Comparison of ENCODE assay signal across 17 cellular contexts in genomic region chr6:38687549-38687948, GRCh38. TPM values are rescaled to one million over a fixed set of nuclear protein-coding genes. Genes with fewer than 3 reads are reported as not detected.
DNase-seq lines count a peak whose midpoint lies in the region; ATAC-seq and TF ChIP-seq lines count a peak whose summit lies in the region.
"Had no signal": no experiment of that assay in that cellular context is flagged by ENCODE, and none has a peak within 500 bp of the region (broad histone marks: within the 10 kb centered on the region; RNA-seq: fewer than 3 reads in every experiment).

No MANE protein-coding gene starts in this region.

- no peak overlapping the region for H2AFZ ChIP-seq in Karpas-422 (ENCODE audit: low read length)

- DNase-seq in CD4-positive, CD25-positive, alpha-beta regulatory T cell, result no peak
- DNase-seq in Karpas-422 (no peak), chondrocyte (ENCODE audit: low spot score) (no peak), superior temporal gyrus (ENCODE audit: extremely low spot score) (peak; percentile 11), anterior cingulate cortex (lab: John Stamatoyannopoulos, UW) (no peak), AML-193 (lab: John Stamatoyannopoulos, UW) (no peak), NCI-H82 (lab: John Stamatoyannopoulos, UW) (no peak)
- DNase-seq: ACHN; BE2C; Caco-2; CD8-positive, alpha-beta memory T cell; DMS53; GF-D8; Kasumi-1 had no signal

- H3K79me2 ChIP-seq in Karpas-422 (ENCODE audit: low read length), result peaks cover 80% of the 10 kb centered on the region

- H3K9me3 Mint-ChIP-seq in CD4-positive, CD25-positive, alpha-beta regulatory T cell, result no peaks in the 10 kb centered on the region
- H3K9me3 Mint-ChIP-seq in chondrocyte (ENCODE audit: low read depth), result no peaks in the 10 kb centered on the region
- H3K9me3 Mint-ChIP-seq: CD8-positive, alpha-beta memory T cell had no signal

- no peak overlapping the region for H3K9ac ChIP-seq in Karpas-422 (ENCODE audit: low read length)

- no peaks in the 10 kb centered on the region for H3K27me3 Mint-ChIP-seq in CD4-positive, CD25-positive, alpha-beta regulatory T cell
- H3K27me3 Mint-ChIP-seq in chondrocyte (ENCODE audit: low read depth), result no peaks in the 10 kb centered on the region
- H3K27me3 Mint-ChIP-seq: CD8-positive, alpha-beta memory T cell had no signal

- H3K4me1 Mint-ChIP-seq in CD4-positive, CD25-positive, alpha-beta regulatory T cell, result peaks cover 0 to 35% (median 15%) of the 10 kb centered on the region in 4 donors
- H3K4me1 Mint-ChIP-seq in chondrocyte (ENCODE audit: low read depth), result peaks cover 14% of the 10 kb centered on the region

- H3K4me2 ChIP-seq in Karpas-422 (ENCODE audit: low read depth, low read length, poor library complexity, severe bottlenecking), result peak overlapping the region; percentile 72

- H3K4me3 ChIP-seq in CD4-positive, CD25-positive, alpha-beta regulatory T cell (ENCODE audit: low read depth, low read length), result no peak overlapping the region
- no peak overlapping the region for H3K4me3 ChIP-seq in Karpas-422 (ENCODE audit: low read length)

- no peaks in the 10 kb centered on the region for H3K27me3 ChIP-seq in CD4-positive, CD25-positive, alpha-beta regulatory T cell (ENCODE audit: control insufficient read depth, insufficient read depth, low read length)
- H3K27me3 ChIP-seq in Karpas-422 (ENCODE audit: low read length), result no peaks in the 10 kb centered on the region
- H3K27me3 ChIP-seq: BE2C had no signal

- H3K4me1 ChIP-seq in CD4-positive, CD25-positive, alpha-beta regulatory T cell (ENCODE audit: control insufficient read depth, insufficient read depth, low read length, poor library complexity, severe bottlenecking), result no peaks in the 10 kb centered on the region
- H3K4me1 ChIP-seq in Karpas-422 (ENCODE audit: low read length), result peaks cover 67% of the 10 kb centered on the region
- H3K4me1 ChIP-seq: BE2C, Caco-2 had no signal

- H3K9me2 ChIP-seq in Karpas-422 (replicated peaks; ENCODE audit: insufficient read depth, low read length), result no peaks in the 10 kb centered on the region

- no peaks in the 10 kb centered on the region for H3K9me3 ChIP-seq in CD4-positive, CD25-positive, alpha-beta regulatory T cell (ENCODE audit: control insufficient read depth in 2 of 2, low read length in 2 of 2)
- H3K9me3 ChIP-seq in Karpas-422 (ENCODE audit: low read length), result no peaks in the 10 kb centered on the region
- H3K9me3 ChIP-seq: BE2C, Caco-2 had no signal

- ATAC-seq in CD4-positive, CD25-positive, alpha-beta regulatory T cell (ENCODE audit: low read depth in 2 of 2), result no peak
- ATAC-seq in HG02852 (IDR thresholded peaks at IDR 0.05; ENCODE audit: unreplicated experiment), result no peak

- H3K27ac ChIP-seq in CD4-positive, CD25-positive, alpha-beta regulatory T cell (ENCODE audit: insufficient read depth, low read length, poor library complexity, severe bottlenecking), result no peak overlapping the region
- peak overlapping the region; percentile 94 for H3K27ac ChIP-seq in Karpas-422 (ENCODE audit: low read length)
- H3K27ac ChIP-seq: C4-2B had no signal

- peaks cover 9% of the 10 kb centered on the region for H4K20me1 ChIP-seq in Karpas-422 (ENCODE audit: insufficient read depth, low read depth, low read length)

- H3K36me3 ChIP-seq in CD4-positive, CD25-positive, alpha-beta regulatory T cell (ENCODE audit: control insufficient read depth, insufficient read depth, low read length), result peaks cover 20% of the 10 kb centered on the region
- H3K36me3 ChIP-seq in Karpas-422 (ENCODE audit: insufficient read depth, low read length), result peaks cover 12% of the 10 kb centered on the region; the same call in 1 of the 2 replicates

- TF ChIP-seq CTCF in chondrocyte (IDR thresholded peaks at IDR 0.05), result no peak

- H3K27ac Mint-ChIP-seq in CD4-positive, CD25-positive, alpha-beta regulatory T cell, result peak overlapping the region in 2 of 3 donors; percentile 62 to 81
- H3K27ac Mint-ChIP-seq in chondrocyte (ENCODE audit: unreplicated experiment), result peak overlapping the region; percentile 10

- H3K36me3 Mint-ChIP-seq in CD4-positive, CD25-positive, alpha-beta regulatory T cell, result peaks cover 13% of the 10 kb centered on the region
- peaks cover 9% of the 10 kb centered on the region for H3K36me3 Mint-ChIP-seq in chondrocyte (ENCODE audit: low read depth)

- H3K4me3 Mint-ChIP-seq in CD4-positive, CD25-positive, alpha-beta regulatory T cell, result no peak overlapping the region
- no peak overlapping the region for H3K4me3 Mint-ChIP-seq in chondrocyte (ENCODE audit: unreplicated experiment)
- H3K4me3 Mint-ChIP-seq: CD8-positive, alpha-beta memory T cell had no signal

RNA-seq across cellular contexts. Expression of gene GLO1, which starts 15.4 kb away (rescaled TPM):
- 22.1 TPM for total RNA-seq in CD4-positive, CD25-positive, alpha-beta regulatory T cell
- polyA plus RNA-seq in CD4-positive, CD25-positive, alpha-beta regulatory T cell, result 100 to 1,000 TPM in 1 of 4 donors, 10 to 100 TPM in 3; 79.1 to 100 (median 89.2) TPM
- 93.7 and 199 TPM in 2 replicates for total RNA-seq in Karpas-422 (2014; rRNA removed; shearing (Covaris generic); ENCODE audit: low replicate concordance)
- total RNA-seq in chondrocyte, result 71.0 to 77.7 TPM (median 76.1 TPM) in 3 replicates

RNA-seq across cellular contexts. Expression of gene DNAH8, which starts 27.6 kb away (rescaled TPM):
- total RNA-seq in CD4-positive, CD25-positive, alpha-beta regulatory T cell, result 0.05 TPM
- polyA plus RNA-seq in CD4-positive, CD25-positive, alpha-beta regulatory T cell, result 1 to 10 TPM in 1 of 4 donors, under 1 TPM in 3; 0.39 to 1.2 (median 0.63) TPM
- total RNA-seq in Karpas-422 (2014; rRNA removed; shearing (Covaris generic); ENCODE audit: low replicate concordance), result not detected in 2 replicates
- 0.05 to 0.24 TPM (median 0.15 TPM) in 3 replicates for total RNA-seq in chondrocyte
- total RNA-seq: Caco-2, H4 had no signal
- polyA plus RNA-seq: CD8-positive, alpha-beta memory T cell had no signal

RNA-seq across cellular contexts. Expression of gene BTBD9, which starts 47.8 kb away (rescaled TPM):
- 79.7 TPM for total RNA-seq in CD4-positive, CD25-positive, alpha-beta regulatory T cell
- polyA plus RNA-seq in CD4-positive, CD25-positive, alpha-beta regulatory T cell, result 10 to 100 TPM; 11.6 to 17.9 (median 14.5) TPM
- 3.0 and 4.7 TPM in 2 replicates for total RNA-seq in Karpas-422 (2014; rRNA removed; shearing (Covaris generic); ENCODE audit: low replicate concordance)
- total RNA-seq in chondrocyte, result 14.0 to 15.3 TPM (median 14.8 TPM) in 3 replicates
